ENCODE assay signal across 27 cellular contexts in the genomic region with DNA sequence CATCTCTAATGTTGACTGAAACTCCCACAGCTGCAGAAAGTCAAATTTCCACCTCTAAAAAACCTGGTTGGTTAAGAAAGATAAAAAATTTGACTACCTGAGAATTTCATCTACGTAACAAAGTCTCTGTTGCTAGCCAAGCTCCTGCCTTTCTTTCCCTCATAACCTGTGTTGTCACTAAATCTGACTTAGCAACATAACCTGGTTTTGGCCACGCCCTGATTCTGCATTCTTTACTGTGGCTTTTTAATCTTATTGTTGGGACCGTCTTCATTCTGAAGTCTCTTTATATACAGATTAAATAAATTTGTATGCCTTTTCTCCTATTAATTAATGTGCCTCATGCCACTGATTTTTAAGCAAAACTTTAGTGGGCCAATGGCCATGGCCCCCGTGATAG. TPM values are rescaled to one million over a fixed set of nuclear protein-coding genes. Genes with fewer than 3 reads are reported as not detected.
A peak's percentile ranks its signal among the peaks of the same experiment; 100 is the strongest.
DNase-seq lines count a peak whose midpoint lies in the region; ATAC-seq and TF ChIP-seq lines count a peak whose summit lies in the region.
"Had no signal": no experiment of that assay in that cellular context is flagged by ENCODE, and none has a peak within 500 bp of the region (broad histone marks: within the 10 kb centered on the region; RNA-seq: fewer than 3 reads in every experiment).

No MANE protein-coding gene starts in this region.

- ATAC-seq in GM19455 (IDR thresholded peaks at IDR 0.05; ENCODE audit: unreplicated experiment) = no peak
- ATAC-seq: effector memory CD8-positive, alpha-beta T cell; HCT116 had no signal

- H3K4me3 ChIP-seq in HUES64 (ENCODE audit: low read length) = no peak overlapping the region
- no peak overlapping the region for H3K4me3 ChIP-seq in tibial nerve
- H3K4me3 ChIP-seq: BLaER1, coronary artery, left ventricle myocardium inferior, neural progenitor cell, Peyer's patch, skin epidermis, testis, vagina had no signal

- H3K36me3 Mint-ChIP-seq in activated naive CD4-positive, alpha-beta T cell treated with anti-CD3 and anti-CD28 coated beads, Interleukin-2, amount 50 U/mL, for 24 hours = no peaks in the 10 kb centered on the region
- peaks cover 9% of the 10 kb centered on the region for H3K36me3 Mint-ChIP-seq in activated naive CD8-positive, alpha-beta T cell treated with anti-CD3 and anti-CD28 coated beads for 36 hours
- H3K36me3 Mint-ChIP-seq: neural progenitor cell had no signal

- no peak overlapping the region for H3K9ac ChIP-seq in HUES64 (ENCODE audit: low read depth, low read length)
- H3K9ac ChIP-seq: BLaER1, neural progenitor cell had no signal

- peaks cover 8% of the 10 kb centered on the region for H3K9me3 Mint-ChIP-seq in activated naive CD4-positive, alpha-beta T cell treated with anti-CD3 and anti-CD28 coated beads, Interleukin-2, amount 50 U/mL, for 24 hours
- peaks cover 15% of the 10 kb centered on the region for H3K9me3 Mint-ChIP-seq in activated naive CD8-positive, alpha-beta T cell treated with anti-CD3 and anti-CD28 coated beads for 36 hours
- H3K9me3 Mint-ChIP-seq: effector memory CD8-positive, alpha-beta T cell had no signal

- H3K9me3 ChIP-seq in HUES64 (ENCODE audit: insufficient read depth, low read depth, low read length) (no peaks in the 10 kb centered on the region), tibial nerve (no peaks in the 10 kb centered on the region)
- H3K9me3 ChIP-seq: BLaER1, Caco-2, left ventricle myocardium inferior, Peyer's patch, testis, vagina had no signal

- H3K36me3 ChIP-seq in HUES64 (ENCODE audit: insufficient read depth, low read length) (no peaks in the 10 kb centered on the region), tibial nerve (no peaks in the 10 kb centered on the region)
- H3K36me3 ChIP-seq: BLaER1, left ventricle myocardium inferior, neural progenitor cell, Peyer's patch, vagina had no signal

- peaks cover 20% of the 10 kb centered on the region; the same call in 1 of the 2 replicates for H3K4me1 ChIP-seq in HUES64 (ENCODE audit: insufficient read depth, low read length)
- H3K4me1 ChIP-seq in tibial nerve = no peaks in the 10 kb centered on the region
- H3K4me1 ChIP-seq: Caco-2, left ventricle myocardium inferior, neural progenitor cell, testis had no signal

- DNase-seq in activated naive CD4-positive, alpha-beta T cell treated with Interleukin-2 at 50 U/mL for 16 hours = no peak
- DNase-seq in activated naive CD8-positive, alpha-beta T cell treated with anti-CD3 and anti-CD28 coated beads for 36 hours = no peak
- DNase-seq in tibial nerve (ENCODE audit: low spot score in 2 of 2) = no peak
- DNase-seq in Kasumi-1 (lab: John Stamatoyannopoulos, UW) = no peak
- DNase-seq: activated CD4-positive, alpha-beta T cell treated with anti-CD3 and anti-CD28 coated beads for 1 hour; Caco-2; caudate nucleus; effector memory CD8-positive, alpha-beta T cell; erythroblast; left ventricle myocardium inferior; mesenchymal stem cell; NCI-H2107; NCI-H345; NCI-H69; Peyer's patch; SHP77; testis had no signal

- peak overlapping the region; percentile 93 for H3K27ac Mint-ChIP-seq in activated naive CD4-positive, alpha-beta T cell treated with anti-CD3 and anti-CD28 coated beads, Interleukin-2, amount 50 U/mL, for 24 hours
- H3K27ac Mint-ChIP-seq in activated naive CD8-positive, alpha-beta T cell treated with anti-CD3 and anti-CD28 coated beads for 36 hours = peak overlapping the region; percentile 1
- H3K27ac Mint-ChIP-seq: neural progenitor cell had no signal

- H3K27me3 ChIP-seq in HUES64 (ENCODE audit: insufficient read depth, low read length) (no peaks in the 10 kb centered on the region), tibial nerve (no peaks in the 10 kb centered on the region)
- H3K27me3 ChIP-seq: BLaER1, neural progenitor cell, Peyer's patch, testis, vagina had no signal

- no peak for TF ChIP-seq EP300 in tibial nerve (IDR thresholded peaks at IDR 0.05)

- H3K27ac ChIP-seq in HUES64 (ENCODE audit: low read depth, low read length) = peak overlapping the region; percentile 53; the same call in 1 of the 2 replicates
- H3K27ac ChIP-seq in tibial nerve = no peak overlapping the region
- H3K27ac ChIP-seq: BLaER1, coronary artery, left ventricle myocardium inferior, neural progenitor cell, Peyer's patch, skin epidermis, testis, vagina had no signal

- WGBS in HUES64 = 88% methylated on average over 3 of the region's 4 CpGs
- WGBS in tibial nerve, 2 donors = 79 to 87% methylated on average over 4 of the region's 4 CpGs

- peak overlapping the region; percentile 68 for H3K4me3 Mint-ChIP-seq in activated naive CD4-positive, alpha-beta T cell treated with anti-CD3 and anti-CD28 coated beads, Interleukin-2, amount 50 U/mL, for 24 hours
- H3K4me3 Mint-ChIP-seq in activated naive CD8-positive, alpha-beta T cell treated with anti-CD3 and anti-CD28 coated beads for 36 hours = no peak overlapping the region
- H3K4me3 Mint-ChIP-seq: neural progenitor cell had no signal

- TF ChIP-seq POLR2A in tibial nerve (IDR thresholded peaks at IDR 0.05) = no peak

- H3K4me1 Mint-ChIP-seq in activated naive CD4-positive, alpha-beta T cell treated with anti-CD3 and anti-CD28 coated beads, Interleukin-2, amount 50 U/mL, for 24 hours = peaks cover 98% of the 10 kb centered on the region
- peaks cover 76% of the 10 kb centered on the region for H3K4me1 Mint-ChIP-seq in activated naive CD8-positive, alpha-beta T cell treated with anti-CD3 and anti-CD28 coated beads for 36 hours
- H3K4me1 Mint-ChIP-seq: neural progenitor cell had no signal

- H3K27me3 Mint-ChIP-seq in activated naive CD4-positive, alpha-beta T cell treated with anti-CD3 and anti-CD28 coated beads, Interleukin-2, amount 50 U/mL, for 24 hours = no peaks in the 10 kb centered on the region
- H3K27me3 Mint-ChIP-seq in activated naive CD8-positive, alpha-beta T cell treated with anti-CD3 and anti-CD28 coated beads for 36 hours = no peaks in the 10 kb centered on the region
- H3K27me3 Mint-ChIP-seq: effector memory CD8-positive, alpha-beta T cell had no signal

- no peak for TF ChIP-seq CTCF in tibial nerve (IDR thresholded peaks at IDR 0.05)

RNA-seq across cellular contexts. Expression of a gene that starts 16.1 kb away (rescaled TPM):
- not detected for polyA plus RNA-seq in HUES64 (2013, experiment 1 of 2)
- not detected for polyA plus RNA-seq in HUES64 (2013, experiment 2 of 2)
- 100 to 1,000 TPM; 143 to 152 TPM for total RNA-seq in activated naive CD8-positive, alpha-beta T cell treated with anti-CD3 and anti-CD28 coated beads for 36 hours
- 10 to 100 TPM in 1 of 4 donors, 1 to 10 TPM in 3; 4.2 to 13.5 (median 7.4) TPM for total RNA-seq in tibial nerve
- total RNA-seq: Caco-2 had no signal
- polyA plus RNA-seq: AG04450 had no signal

RNA-seq across cellular contexts. Expression of a gene that starts 43.9 kb away (rescaled TPM):
- polyA plus RNA-seq in HUES64 (2013, experiment 1 of 2) = not detected
- not detected for polyA plus RNA-seq in HUES64 (2013, experiment 2 of 2)
- total RNA-seq in activated naive CD8-positive, alpha-beta T cell treated with anti-CD3 and anti-CD28 coated beads for 36 hours = 1 to 10 TPM; 6.4 to 7.0 TPM
- not detected for total RNA-seq in tibial nerve
- total RNA-seq: Caco-2, left ventricle myocardium inferior, testis, vagina had no signal
- polyA plus RNA-seq: AG04450 had no signal

RNA-seq across cellular contexts. Expression of a gene that starts 50.5 kb away (rescaled TPM):
- not detected for polyA plus RNA-seq in HUES64 (2013, experiment 1 of 2)
- polyA plus RNA-seq in HUES64 (2013, experiment 2 of 2) = not detected
- not detected for total RNA-seq in activated naive CD8-positive, alpha-beta T cell treated with anti-CD3 and anti-CD28 coated beads for 36 hours
- 1 to 10 TPM in 1 of 4 donors, under 1 TPM in 1, not detected in 2; 0.78 to 1.7 TPM for total RNA-seq in tibial nerve
- total RNA-seq: Caco-2, left ventricle myocardium inferior, Peyer's patch, vagina had no signal
- polyA plus RNA-seq: AG04450 had no signal

Comparison
In these comparisons a context has a peak if more than half of its experiments do, and no peak if none do; other contexts are left out.
1. RNA of a gene that starts 16.1 kb away (total RNA-seq): 143 to 152 TPM in activated naive CD8-positive, alpha-beta T cell treated with anti-CD3 and anti-CD28 coated beads for 36 hours; 4.2 to 13.5 TPM in tibial nerve; every median in the first group is over 4 times any median in the second.
2. RNA of a gene that starts 43.9 kb away (total RNA-seq): 6.4 to 7.0 TPM in activated naive CD8-positive, alpha-beta T cell treated with anti-CD3 and anti-CD28 coated beads for 36 hours; not detected in tibial nerve; every median in the first group is over 4 times any median in the second.